ENCODE assay signal across 11 cellular contexts in genomic region chr3:142117052-142117451, GRCh38. TPM values are rescaled to one million over a fixed set of nuclear protein-coding genes. Genes with fewer than 3 reads are reported as not detected.
DNase-seq lines count a peak whose midpoint lies in the region; ATAC-seq and TF ChIP-seq lines count a peak whose summit lies in the region.
"Had no signal": no experiment of that assay in that cellular context is flagged by ENCODE, and none has a peak within 500 bp of the region (broad histone marks: within the 10 kb centered on the region; RNA-seq: fewer than 3 reads in every experiment).

No MANE protein-coding gene starts in this region.

- H3K4me3 Mint-ChIP-seq in immature natural killer cell = no peak overlapping the region
- H3K4me3 Mint-ChIP-seq: activated naive CD8-positive, alpha-beta T cell; endodermal cell had no signal

- intact Hi-C loops in OCI-LY7 (cut with micrococcal nuclease; ENCODE audit: unreplicated experiment) = no loop called here

- H3K36me3 ChIP-seq in OCI-LY7 (ENCODE audit: insufficient read depth, low read length) (peaks cover 16% of the 10 kb centered on the region; the same call in 1 of the 2 replicates), gastroesophageal sphincter (no peaks in the 10 kb centered on the region)

- no peaks in the 10 kb centered on the region for H3K27me3 ChIP-seq in gastroesophageal sphincter

- peaks cover 10% of the 10 kb centered on the region; the same call in 1 of the 2 replicates for H3K9me3 ChIP-seq in OCI-LY7 (ENCODE audit: low read length)
- no peaks in the 10 kb centered on the region for H3K9me3 ChIP-seq in gastroesophageal sphincter

- H2AFZ ChIP-seq in OCI-LY7 (ENCODE audit: low read length) = no peak overlapping the region

- peaks cover 0 to 1% (median 0%) of the 10 kb centered on the region in 3 donors for H3K27me3 Mint-ChIP-seq in immature natural killer cell (ENCODE audit: low read depth in 3 of 3)
- H3K27me3 Mint-ChIP-seq: activated naive CD8-positive, alpha-beta T cell had no signal

- ATAC-seq in gastroesophageal sphincter = no peak
- ATAC-seq in HG02763 (IDR thresholded peaks at IDR 0.05; ENCODE audit: unreplicated experiment) = no peak

- H3K4me1 ChIP-seq in OCI-LY7 (ENCODE audit: insufficient read depth, low read length, poor library complexity, severe bottlenecking) (peaks cover 31% of the 10 kb centered on the region), gastroesophageal sphincter (peaks cover 0 to 9% (median 0%) of the 10 kb centered on the region in 3 donors)

- no peaks in the 10 kb centered on the region for H3K9me3 Mint-ChIP-seq in immature natural killer cell
- H3K9me3 Mint-ChIP-seq: endodermal cell had no signal

- 90% methylated on average over 2 of the region's 5 CpGs; no CpG with 5 or more reads in 1 of the 2 donors for WGBS in gastroesophageal sphincter (ENCODE audit: low coverage in 1 of 2), 2 donors

- no TSS peak for BruUV-seq in OCI-LY7 (replicated peaks; lab: Mats Ljungman, UMichigan)

- POLR2A ChIA-PET in OCI-LY7 (lab: Charles Lee) = interaction anchor here (0.6 to 1.5 kb wide), 3 partner anchors 21 to 164 kb away, joined by 3 to 8 read pairs (median 3); no protein-coding TSS in a partner anchor

- TF ChIP-seq CTCF in OCI-LY7 (conservative IDR thresholded peaks at IDR 0.05; ENCODE audit: low read length) (no peak), gastroesophageal sphincter (IDR thresholded peaks at IDR 0.05) (no peak)

- no peak for TF ChIP-seq POLR2A in gastroesophageal sphincter (IDR thresholded peaks at IDR 0.05)

- DNase-seq in A172 (ENCODE audit: low spot score) (peak; percentile 38), HuH-7 (ENCODE audit: low spot score) (peak; percentile 15), OCI-LY7 (ENCODE audit: low spot score) (no peak), immature natural killer cell (no peak), NCI-H128 (lab: John Stamatoyannopoulos, UW; ENCODE audit: unreplicated experiment) (no peak), cerebellum (ENCODE audit: low spot score) (no peak)
- DNase-seq: activated CD4-positive, alpha-beta T cell treated with anti-CD3 and anti-CD28 coated beads, Interleukin-2, amount 50 U/mL, for 1 hour; endodermal cell had no signal

- no peaks in the 10 kb centered on the region for H3K36me3 Mint-ChIP-seq in immature natural killer cell

- H3K27ac ChIP-seq in OCI-LY7 (ENCODE audit: low read depth, low read length, poor library complexity, severe bottlenecking) = no peak overlapping the region
- H3K27ac ChIP-seq in gastroesophageal sphincter = no peak overlapping the region

- TF ChIP-seq EP300 in gastroesophageal sphincter (IDR thresholded peaks at IDR 0.05) = no peak

- H3K4me3 ChIP-seq in OCI-LY7 (ENCODE audit: low read depth, low read length, poor library complexity, severe bottlenecking) = no peak overlapping the region
- no peak overlapping the region for H3K4me3 ChIP-seq in gastroesophageal sphincter

- CTCF ChIA-PET in OCI-LY7 (lab: Charles Lee; ENCODE audit: unreplicated experiment) = no interaction called here

- H3K27ac Mint-ChIP-seq in immature natural killer cell = peak overlapping the region in 4 of 6 donors; percentile 11 to 76 (median 48)
- H3K27ac Mint-ChIP-seq: activated naive CD8-positive, alpha-beta T cell had no signal

- no peaks in the 10 kb centered on the region for H3K9me2 ChIP-seq in OCI-LY7 (ENCODE audit: insufficient read depth, low read length)

- no peaks in the 10 kb centered on the region for H4K20me1 ChIP-seq in OCI-LY7 (ENCODE audit: insufficient read depth, low read length)

- peak overlapping the region; percentile 18; the same call in 1 of the 2 replicates for H3K4me2 ChIP-seq in OCI-LY7 (ENCODE audit: low read length)

- peaks cover 26 to 60% of the 10 kb centered on the region in 2 donors for H3K4me1 Mint-ChIP-seq in immature natural killer cell

- peaks cover 80% of the 10 kb centered on the region for H3K79me2 ChIP-seq in OCI-LY7 (ENCODE audit: insufficient read depth, low read depth, low read length)

RNA-seq across cellular contexts. Expression of gene TFDP2, which starts 32.3 kb away (rescaled TPM):
- total RNA-seq in A172 (2014; rRNA removed; shearing (Covaris generic)) = 69.1 and 76.4 TPM in 2 replicates
- 169 and 201 TPM in 2 replicates for total RNA-seq in OCI-LY7 (2014; rRNA removed; shearing (Covaris generic))
- total RNA-seq in OCI-LY7 (2022) = 99.9 and 147 TPM in 2 replicates
- 100 to 1,000 TPM in 1 of 3 donors, 10 to 100 TPM in 2; 53.5 to 142 (median 96.2) TPM for polyA plus RNA-seq in immature natural killer cell
- 100 to 1,000 TPM in 2 of 4 donors, 10 to 100 TPM in 2; 56.2 to 267 (median 108) TPM for total RNA-seq in gastroesophageal sphincter
- 61.8 TPM for total RNA-seq in cerebellum

Comparison
In these comparisons a context has a peak if more than half of its experiments do, and no peak if none do; other contexts are left out.
1. DNase-seq: peak in A172 (single experiment) and HuH-7 (single experiment); none in OCI-LY7 (single experiment), immature natural killer cell (0 of 3), NCI-H128 (single experiment) and cerebellum (single experiment).